In the genomic region with DNA sequence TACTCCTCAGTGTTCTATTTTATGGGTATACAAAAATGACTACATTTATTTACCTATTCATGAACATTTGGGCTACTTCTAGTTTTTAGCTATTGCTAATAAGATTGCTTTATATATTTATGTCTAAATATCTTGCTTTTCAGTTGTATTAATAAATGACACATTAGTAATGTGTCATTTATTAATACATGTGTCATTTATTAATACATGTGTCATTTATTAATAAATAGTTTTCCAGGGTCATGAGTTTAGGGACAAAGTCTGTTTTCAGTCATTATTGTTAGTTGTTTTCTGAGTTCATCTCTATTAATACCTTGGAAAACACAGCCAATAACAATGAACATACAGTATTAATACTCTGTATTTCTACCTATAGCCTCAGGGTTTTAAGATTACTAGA, we compare ENCODE assay signal across 8 cellular contexts.
"Had no signal": no experiment of that assay in that cellular context is flagged by ENCODE, and none has a peak within 500 bp of the region (broad histone marks: within the 10 kb centered on the region; RNA-seq: fewer than 3 reads in every experiment).

No MANE protein-coding gene starts in this region.

- FAIRE-seq: G401.6, GM12878, GM12891, GM12892, GM18507, GM19239 had no signal

- ATAC-seq: GM12878 had no signal

- H3K4me3 ChIP-seq: GM12878 had no signal

- DNase-seq: GDM1, GF-D8 had no signal
